Comparison of ENCODE assay signal across 17 cellular contexts in genomic region chr2:190570871-190571270, GRCh38. TPM values are rescaled to one million over a fixed set of nuclear protein-coding genes. Genes with fewer than 3 reads are reported as not detected.
DNase-seq lines count a peak whose midpoint lies in the region; ATAC-seq, FAIRE-seq and TF ChIP-seq lines count a peak whose summit lies in the region.
"Had no signal": no experiment of that assay in that cellular context is flagged by ENCODE, and none has a peak within 500 bp of the region (broad histone marks: within the 10 kb centered on the region; RNA-seq: fewer than 3 reads in every experiment).

No MANE protein-coding gene starts in this region.

- CTCF ChIA-PET in RWPE1 (lab: Yijun Ruan, JAX), result interaction anchor here (0.6 to 0.7 kb wide), 4 partner anchors 36 to 584 kb away, joined by 3 read pairs; partner anchors contain the start of gene NEMP2
- CTCF ChIA-PET in MCF 10A (lab: Yijun Ruan, JAX), result interaction anchor here (0.6 to 1.4 kb wide), 2 partner anchors 8 to 311 kb away, joined by 3 read pairs; no protein-coding TSS in a partner anchor
- CTCF ChIA-PET in H1 (lab: Charles Lee; ENCODE audit: partially characterized antibody), result interaction anchor here (2.6 kb wide), 1 partner anchor 109 kb away, joined by 9 read pairs; no protein-coding TSS in a partner anchor
- CTCF ChIA-PET in activated CD4-positive, alpha-beta T cell treated with anti-CD3 and anti-CD28 coated beads for 36 hours (lab: Charles Lee), result interaction anchor here (0.8 to 2.0 kb wide), 2 partner anchors 8 to 24 kb away, joined by 3 to 5 read pairs; no protein-coding TSS in a partner anchor

- no TSS peak for BruUV-seq in MCF 10A (replicated peaks; lab: Mats Ljungman, UMichigan)

- H3K4me1 ChIP-seq in H1 (replicated peaks in 1 of 4; ENCODE audit: control insufficient read depth in 3 of 4, insufficient read depth in 4 of 4, low read length in 3 of 4), result no peaks in the 10 kb centered on the region

- no peak overlapping the region for H3K4me2 ChIP-seq in H1 (ENCODE audit: insufficient read depth in 1 of 2, low read depth in 2 of 2, low read length in 2 of 2)

- ATAC-seq in activated CD4-positive, alpha-beta T cell treated with anti-CD3 and anti-CD28 coated beads for 36 hours, result no peak
- ATAC-seq in effector memory CD8-positive, alpha-beta T cell (replicated peaks), result no peak

- TF ChIP-seq CTCF in RWPE1 (conservative IDR thresholded peaks at IDR 0.05; ENCODE audit: low read depth) (no peak), MCF 10A (IDR thresholded peaks at IDR 0.05; ENCODE audit: unreplicated experiment) (no peak), H1 (IDR thresholded peaks at IDR 0.05; ENCODE audit: control extremely low read depth in 1 of 3, insufficient read depth in 1 of 3, low read depth in 1 of 3, low read length in 3 of 3) (no peak)

- no peaks in the 10 kb centered on the region for H3K27me3 Mint-ChIP-seq in MCF 10A (ENCODE audit: insufficient read depth, unreplicated experiment)
- no peaks in the 10 kb centered on the region for H3K27me3 Mint-ChIP-seq in activated CD4-positive, alpha-beta T cell treated with anti-CD3 and anti-CD28 coated beads for 36 hours
- no peaks in the 10 kb centered on the region for H3K27me3 Mint-ChIP-seq in effector memory CD8-positive, alpha-beta T cell
- H3K27me3 Mint-ChIP-seq: CD4-positive, CD25-positive, alpha-beta regulatory T cell; CD8-positive, alpha-beta memory T cell had no signal

- peaks cover 48% of the 10 kb centered on the region for H3K4me1 Mint-ChIP-seq in MCF 10A (ENCODE audit: insufficient read depth, unreplicated experiment)
- H3K4me1 Mint-ChIP-seq in activated CD4-positive, alpha-beta T cell treated with anti-CD3 and anti-CD28 coated beads for 36 hours, result peaks cover 29% of the 10 kb centered on the region
- H3K4me1 Mint-ChIP-seq in effector memory CD8-positive, alpha-beta T cell (ENCODE audit: low read depth in 2 of 2), result peaks cover 12 to 18% of the 10 kb centered on the region in 2 donors

- no peak overlapping the region for H3K56ac ChIP-seq in H1 (replicated peaks; ENCODE audit: insufficient read length, low read depth, low read length)

- DNase-seq in RWPE1 (ENCODE audit: low spot score), result no peak
- no peak for DNase-seq in MCF 10A (ENCODE audit: unreplicated experiment)
- DNase-seq in H1 (ENCODE audit: low read depth in 1 of 2, low spot score in 2 of 2), result no peak
- DNase-seq in midbrain (lab: John Stamatoyannopoulos, UW), result no peak
- DNase-seq in activated CD4-positive, alpha-beta T cell treated with anti-CD3 and anti-CD28 coated beads for 36 hours, result no peak
- no peak for DNase-seq in effector memory CD8-positive, alpha-beta T cell
- DNase-seq in LoVo (ENCODE audit: low spot score), result no peak
- DNase-seq: C1 segment of cervical spinal cord; CD4-positive, CD25-positive, alpha-beta regulatory T cell; CD8-positive, alpha-beta memory T cell; DMS53; DMS79 treated with DMSO at 0.1 percent for 48 hours; GF-D8; GOT3; H7; HCEC 1CT had no signal

- H3K27ac Mint-ChIP-seq in MCF 10A (ENCODE audit: low read depth, unreplicated experiment), result peak overlapping the region; percentile 77
- H3K27ac Mint-ChIP-seq in activated CD4-positive, alpha-beta T cell treated with anti-CD3 and anti-CD28 coated beads for 36 hours, result no peak overlapping the region
- no peak overlapping the region for H3K27ac Mint-ChIP-seq in effector memory CD8-positive, alpha-beta T cell
- H3K27ac Mint-ChIP-seq: CD8-positive, alpha-beta memory T cell had no signal

- no peak for TF ChIP-seq POLR2A in H1 (IDR thresholded peaks at IDR 0.05; ENCODE audit: control extremely low read depth in 1 of 2, low read depth in 2 of 2, low read length in 2 of 2)

- no peaks in the 10 kb centered on the region for H3K36me3 ChIP-seq in H1 (ENCODE audit: control insufficient read depth in 2 of 4, insufficient read depth in 4 of 4, low read length in 3 of 4)

- H3K27ac ChIP-seq in RWPE1, result peak overlapping the region; percentile 71
- no peak overlapping the region for H3K27ac ChIP-seq in H1 (ENCODE audit: low read depth, low read length)

- H3K9me3 ChIP-seq in H1 (ENCODE audit: insufficient read depth in 2 of 2, low read depth in 1 of 2, low read length in 1 of 2), result no peaks in the 10 kb centered on the region; a peak in 1 of 4 replicates

- H2BK120ac ChIP-seq in H1 (replicated peaks; ENCODE audit: low read depth, low read length), result no peak overlapping the region

- POLR2A ChIA-PET in RWPE1 (lab: Yijun Ruan, JAX; ENCODE audit: low non-redundant PET), result no interaction called here
- POLR2A ChIA-PET in MCF 10A (lab: Yijun Ruan, JAX), result interaction anchor here (0.6 to 18.0 kb wide), 22 partner anchors 9 to 312 kb away, joined by 3 to 227 read pairs (median 4); partner anchors contain the start of gene NEMP2
- POLR2A ChIA-PET in H1 (lab: Charles Lee; ENCODE audit: partially characterized antibody), result no interaction called here
- POLR2A ChIA-PET in activated CD4-positive, alpha-beta T cell treated with anti-CD3 and anti-CD28 coated beads for 36 hours (lab: Charles Lee), result no interaction called here

- no peak overlapping the region for H2BK12ac ChIP-seq in H1 (ENCODE audit: low read depth, low read length)

- no peak overlapping the region for H3K4me3 ChIP-seq in H1 (ENCODE audit: extremely low read depth in 1 of 4, insufficient read depth in 2 of 4, low read depth in 3 of 4, low read length in 4 of 4)

- no peak overlapping the region for H2BK15ac ChIP-seq in H1 (ENCODE audit: low read length)

- H3K4me3 Mint-ChIP-seq in MCF 10A (ENCODE audit: unreplicated experiment), result peak overlapping the region; percentile 12
- no peak overlapping the region for H3K4me3 Mint-ChIP-seq in activated CD4-positive, alpha-beta T cell treated with anti-CD3 and anti-CD28 coated beads for 36 hours
- H3K4me3 Mint-ChIP-seq in effector memory CD8-positive, alpha-beta T cell, result no peak overlapping the region
- H3K4me3 Mint-ChIP-seq: CD4-positive, CD25-positive, alpha-beta regulatory T cell; CD8-positive, alpha-beta memory T cell had no signal

- no peaks in the 10 kb centered on the region for H3K27me3 ChIP-seq in H1 (replicated peaks in 1 of 4; ENCODE audit: control insufficient read depth in 3 of 4, extremely low read depth in 1 of 4, insufficient read depth in 3 of 4, low read length in 3 of 4)

- H4K91ac ChIP-seq in H1 (replicated peaks; ENCODE audit: insufficient read length, low read length), result no peak overlapping the region

- H4K8ac ChIP-seq in H1 (ENCODE audit: extremely low read depth, insufficient read depth, low read length), result no peak overlapping the region

- H3K9ac ChIP-seq in H1 (replicated peaks in 1 of 4; ENCODE audit: extremely low read depth in 1 of 4, low read depth in 3 of 4, low read length in 3 of 4), result no peak overlapping the region

- no peak for TF ChIP-seq EP300 in H1 (IDR thresholded peaks at IDR 0.05; ENCODE audit: borderline replicate concordance in 1 of 2, low read depth in 2 of 2, low read length in 2 of 2)

- no peak overlapping the region for H2BK20ac ChIP-seq in H1 (ENCODE audit: low read length)

- no peak overlapping the region for H2AK5ac ChIP-seq in H1 (ENCODE audit: low read depth, low read length)

- no peak overlapping the region for H4K5ac ChIP-seq in H1 (ENCODE audit: insufficient read length, low read depth, low read length)

- H2BK5ac ChIP-seq in H1 (ENCODE audit: low read depth, low read length), result no peak overlapping the region

- peaks cover 19% of the 10 kb centered on the region for H3K9me3 Mint-ChIP-seq in MCF 10A (ENCODE audit: unreplicated experiment)
- H3K9me3 Mint-ChIP-seq in activated CD4-positive, alpha-beta T cell treated with anti-CD3 and anti-CD28 coated beads for 36 hours (ENCODE audit: low read depth), result peaks cover 11% of the 10 kb centered on the region
- H3K9me3 Mint-ChIP-seq in effector memory CD8-positive, alpha-beta T cell, result peaks cover 2 to 9% of the 10 kb centered on the region in 2 donors

- no peaks in the 10 kb centered on the region for H3K23me2 ChIP-seq in H1 (ENCODE audit: low read depth, low read length)

- intact Hi-C loops in MCF 10A (cut with micrococcal nuclease), result no loop called here
- intact Hi-C loops in activated CD4-positive, alpha-beta T cell treated with anti-CD3 and anti-CD28 coated beads for 36 hours (cut with DNase I, micrococcal nuclease), result loop anchor here in 1 of 2 experiments (1.0 kb wide), 1 partner anchor 151 kb away; no protein-coding TSS in a partner anchor

- H4K20me1 ChIP-seq in H1 (replicated peaks in 1 of 2; ENCODE audit: control insufficient read depth in 1 of 2, insufficient read depth in 2 of 2, low read length in 2 of 2), result no peaks in the 10 kb centered on the region

- H3K79me1 ChIP-seq in H1 (ENCODE audit: low read depth, low read length), result no peaks in the 10 kb centered on the region

- H3K18ac ChIP-seq in H1 (ENCODE audit: extremely low read depth, low read length), result no peak overlapping the region; the same call in 1 of the 2 replicates

- no peak for TF ChIP-seq RAD21 in H1 (IDR thresholded peaks at IDR 0.05 in 1 of 2, conservative IDR thresholded peaks at IDR 0.05 in 1 of 2; ENCODE audit: low read depth in 2 of 2, low read length in 2 of 2)

- FAIRE-seq in H1 (lab: Jason Lieb, UNC), result no peak
- FAIRE-seq: GM19239 had no signal

- H3K36me3 Mint-ChIP-seq in MCF 10A (ENCODE audit: insufficient read depth, unreplicated experiment), result no peaks in the 10 kb centered on the region
- peaks cover 11% of the 10 kb centered on the region for H3K36me3 Mint-ChIP-seq in activated CD4-positive, alpha-beta T cell treated with anti-CD3 and anti-CD28 coated beads for 36 hours (ENCODE audit: low read depth)
- no peaks in the 10 kb centered on the region for H3K36me3 Mint-ChIP-seq in effector memory CD8-positive, alpha-beta T cell (ENCODE audit: insufficient read depth)

- WGBS in H1 (ENCODE audit: extremely low coverage in 1 of 2, insufficient coverage in 1 of 2, insufficient read length in 1 of 2, insufficient replicate concordance in 2 of 2, low coverage in 1 of 2, low lambda C conversion rate in 2 of 2, missing lambda C conversion rate in 1 of 2), 2 experiments, result 88% methylated on average over 1 of the region's 1 CpG; no CpG with 5 or more reads in 1 of the 2 experiments

- H2AFZ ChIP-seq in H1 (ENCODE audit: low read length), result no peak overlapping the region

- H3K23ac ChIP-seq in H1 (ENCODE audit: insufficient read length), result no peak overlapping the region

- no peaks in the 10 kb centered on the region for H3K79me2 ChIP-seq in H1 (ENCODE audit: control insufficient read depth in 1 of 2, insufficient read depth in 2 of 2, low read length in 2 of 2)

- H3K14ac ChIP-seq in H1 (ENCODE audit: insufficient read length), result no peak overlapping the region

- no peak overlapping the region for H3K4ac ChIP-seq in H1 (replicated peaks; ENCODE audit: insufficient read length, low read depth, low read length)

RNA-seq across cellular contexts. Expression of gene NEMP2, which starts 36.3 kb away (rescaled TPM):
- total RNA-seq in MCF 10A (2022), result 34.2 and 46.0 TPM in 2 replicates
- total RNA-seq in H1 (2021; fragmentation: NEBNext Ultra II Directional; extraction: Animal tissue kit (Norgen Biotek cat#: 25700)), result 3.6 and 5.3 TPM in 2 replicates
- 2.0 and 3.1 TPM in 2 replicates for polyA plus RNA-seq in H1 (2011; rRNA removed)
- polyA plus RNA-seq in H1 (2011; cell fraction: cytosol; rRNA removed), result 3.8 TPM
- polyA plus RNA-seq in H1 (2011; cell fraction: nucleus; rRNA removed), result 1.8 TPM
- polyA plus RNA-seq in H1 (2012, experiment 1 of 2), result 2.0 to 3.5 TPM (median 2.8 TPM) in 4 replicates
- polyA plus RNA-seq in H1 (2012, experiment 2 of 2), result 0.24 TPM
- polyA plus RNA-seq in H1 (2013, experiment 1 of 2), result 2.0 TPM
- polyA plus RNA-seq in H1 (2013, experiment 2 of 2), result 2.3 TPM
- polyA minus RNA-seq in H1 (2011; rRNA and poly(A)+ RNA removed), result 6.6 and 7.6 TPM in 2 replicates
- 3.3 TPM for polyA minus RNA-seq in H1 (2011; cell fraction: cytosol; rRNA and poly(A)+ RNA removed)
- 13.8 TPM for polyA minus RNA-seq in H1 (2011; cell fraction: nucleus; rRNA and poly(A)+ RNA removed)
- total RNA-seq in activated CD4-positive, alpha-beta T cell treated with anti-CD3 and anti-CD28 coated beads for 36 hours, result 10 to 100 TPM; 24.6 to 25.1 TPM
